12 cellular contexts compared by ENCODE assay signal in genomic region chr20:33679758-33680485, GRCh38. TPM values are rescaled to one million over a fixed set of nuclear protein-coding genes. Genes with fewer than 3 reads are reported as not detected.
A peak's percentile ranks its signal among the peaks of the same experiment; 100 is the strongest.
DNase-seq lines count a peak whose midpoint lies in the region; ATAC-seq and TF ChIP-seq lines count a peak whose summit lies in the region.
"Had no signal": no experiment of that assay in that cellular context is flagged by ENCODE, and none has a peak within 500 bp of the region (broad histone marks: within the 10 kb centered on the region; RNA-seq: fewer than 3 reads in every experiment).

No MANE protein-coding gene starts in this region.

- H3K4me1 ChIP-seq in HCT116 (ENCODE audit: control insufficient read depth in 1 of 2, insufficient read depth in 2 of 2, low read length in 2 of 2) = peaks cover 11 to 18% of the 10 kb centered on the region in 2 experiments
- peaks cover 14 to 41% (median 15%) of the 10 kb centered on the region in 3 donors for H3K4me1 ChIP-seq in esophagus squamous epithelium
- H3K4me1 ChIP-seq: pancreas had no signal

- TF ChIP-seq CTCF in HCT116 (IDR thresholded peaks at IDR 0.05 in 2 of 3, conservative IDR thresholded peaks at IDR 0.05 in 1 of 3; ENCODE audit: borderline replicate concordance in 1 of 3, insufficient read depth in 1 of 3, low read depth in 2 of 3, low read length in 2 of 3) (no peak), activated B cell treated with CpG ODN at 0.5 μM for 24 hours (IDR thresholded peaks at IDR 0.05) (no peak), neural crest cell (conservative IDR thresholded peaks at IDR 0.05) (no peak), brain microvascular endothelial cell (IDR thresholded peaks at IDR 0.05; ENCODE audit: low read depth, low read length, missing control alignments) (no peak), Calu3 (IDR thresholded peaks at IDR 0.05; ENCODE audit: unreplicated experiment) (no peak), esophagus squamous epithelium (IDR thresholded peaks at IDR 0.05) (no peak), HFFc6 (IDR thresholded peaks at IDR 0.05) (no peak)

- ATAC-seq in GM18861 (IDR thresholded peaks at IDR 0.05; ENCODE audit: unreplicated experiment) (peak; percentile 59), HCT116 (no peak), activated B cell treated with CpG ODN at 0.5 μM for 24 hours (ENCODE audit: low read depth) (peak; percentile 86)
- ATAC-seq: pancreas had no signal

- no peaks in the 10 kb centered on the region for H3K27me3 ChIP-seq in HCT116 (ENCODE audit: insufficient read depth, low read length)
- no peaks in the 10 kb centered on the region for H3K27me3 ChIP-seq in brain microvascular endothelial cell (replicated peaks)
- H3K27me3 ChIP-seq in esophagus squamous epithelium = no peaks in the 10 kb centered on the region
- H3K27me3 ChIP-seq: pancreas, stomach had no signal

- WGBS in esophagus squamous epithelium, 2 donors = 60 to 90% methylated on average over 1 to 3 of the region's 20 CpGs

- H3K4me3 Mint-ChIP-seq in activated B cell treated with CpG ODN at 0.5 μM for 24 hours (no peak overlapping the region), neural crest cell (peak overlapping the region; percentile 20), Calu3 (ENCODE audit: low read depth, unreplicated experiment) (no peak overlapping the region), HFFc6 (no peak overlapping the region)

- TF ChIP-seq RAD21 in HCT116 (IDR thresholded peaks at IDR 0.05; ENCODE audit: low read depth) = no peak

- no peak overlapping the region for H3K9ac ChIP-seq in HCT116 (ENCODE audit: low read length)

- H3K27ac ChIP-seq in HCT116 (ENCODE audit: low read depth, low read length) = peak overlapping the region; percentile 50; the same call in 1 of the 2 replicates
- H3K27ac ChIP-seq in brain microvascular endothelial cell = no peak overlapping the region
- H3K27ac ChIP-seq in esophagus squamous epithelium = no peak overlapping the region
- H3K27ac ChIP-seq: pancreas, PC-9, stomach had no signal

- H3K79me2 ChIP-seq in HCT116 (ENCODE audit: insufficient read depth, low read length) = peaks cover 25% of the 10 kb centered on the region

- no peak for TF ChIP-seq POLR2A in HCT116 (IDR thresholded peaks at IDR 0.05; ENCODE audit: borderline replicate concordance, extremely low read depth, insufficient read depth, insufficient read length)
- no peak for TF ChIP-seq POLR2A in esophagus squamous epithelium (IDR thresholded peaks at IDR 0.05)

- RAD21 ChIA-PET in HCT116 (lab: Charles Lee; ENCODE audit: low non-redundant PET in 1 of 2, low total read pairs in 2 of 2, uncharacterized antibody in 2 of 2, unreplicated experiment in 2 of 2) = no interaction called here

- H3K27ac Mint-ChIP-seq in activated B cell treated with CpG ODN at 0.5 μM for 24 hours (peak overlapping the region; percentile 35), neural crest cell (ENCODE audit: unreplicated experiment) (no peak overlapping the region), Calu3 (ENCODE audit: unreplicated experiment) (no peak overlapping the region), HFFc6 (no peak overlapping the region)

- H3K4me2 ChIP-seq in HCT116 (ENCODE audit: low read length) = no peak overlapping the region
- H3K4me2 ChIP-seq: PC-9 had no signal

- no peaks in the 10 kb centered on the region for H3K27me3 Mint-ChIP-seq in activated B cell treated with CpG ODN at 0.5 μM for 24 hours
- peaks cover 3% of the 10 kb centered on the region for H3K27me3 Mint-ChIP-seq in neural crest cell (ENCODE audit: low read depth)
- H3K27me3 Mint-ChIP-seq in Calu3 (ENCODE audit: unreplicated experiment) = no peaks in the 10 kb centered on the region
- H3K27me3 Mint-ChIP-seq in HFFc6 (ENCODE audit: insufficient read depth) = peaks cover 5% of the 10 kb centered on the region

- H3K36me3 Mint-ChIP-seq in activated B cell treated with CpG ODN at 0.5 μM for 24 hours (ENCODE audit: low read depth) (no peaks in the 10 kb centered on the region), neural crest cell (ENCODE audit: low read depth) (peaks cover 7% of the 10 kb centered on the region), Calu3 (ENCODE audit: insufficient read depth, unreplicated experiment) (peaks cover 52% of the 10 kb centered on the region), HFFc6 (ENCODE audit: low read depth) (no peaks in the 10 kb centered on the region)

- H3K9me3 Mint-ChIP-seq in activated B cell treated with CpG ODN at 0.5 μM for 24 hours (no peaks in the 10 kb centered on the region), neural crest cell (no peaks in the 10 kb centered on the region), Calu3 (ENCODE audit: low read depth, unreplicated experiment) (no peaks in the 10 kb centered on the region), HFFc6 (no peaks in the 10 kb centered on the region)

- H2AFZ ChIP-seq in HCT116 (ENCODE audit: low read depth, low read length, poor library complexity, severe bottlenecking) = no peak overlapping the region
- H2AFZ ChIP-seq: PC-9 had no signal

- no peaks in the 10 kb centered on the region for H3K9me3 ChIP-seq in HCT116 (ENCODE audit: control insufficient read depth in 1 of 2, insufficient read depth in 1 of 2, low read depth in 1 of 2, low read length in 2 of 2)
- no peaks in the 10 kb centered on the region for H3K9me3 ChIP-seq in esophagus squamous epithelium
- H3K9me3 ChIP-seq: pancreas, stomach had no signal

- BruUV-seq in HCT116 (replicated peaks; lab: Mats Ljungman, UMichigan) (no TSS peak), Calu3 (replicated peaks; lab: Mats Ljungman, UMichigan) (no TSS peak)

- CTCF ChIA-PET in HCT116 (lab: Charles Lee) = interaction anchor here (1.1 kb wide), 1 partner anchor 11 kb away, joined by 3 read pairs; no protein-coding TSS in a partner anchor
- CTCF ChIA-PET in activated B cell treated with CpG ODN at 0.5 μM for 24 hours (lab: Charles Lee) = interaction anchor here (2.7 kb wide), 1 partner anchor 12 kb away, joined by 23 read pairs; no protein-coding TSS in a partner anchor
- CTCF ChIA-PET in Calu3 (lab: Charles Lee) = interaction anchor here (0.9 to 1.1 kb wide), 2 partner anchors 12 to 235 kb away, joined by 3 to 4 read pairs; no protein-coding TSS in a partner anchor

- intact Hi-C loops in HCT116 (cut with micrococcal nuclease) = no loop called here
- intact Hi-C loops in activated B cell treated with CpG ODN at 0.5 μM for 24 hours (cut with micrococcal nuclease) = no loop called here
- intact Hi-C loops in Calu3 (cut with micrococcal nuclease; ENCODE audit: unreplicated experiment) = no loop called here
- intact Hi-C loops in esophagus squamous epithelium (cut with DNase I) = no loop called here

- POLR2A ChIA-PET in HCT116 (lab: Charles Lee) = no interaction called here
- POLR2A ChIA-PET in activated B cell treated with CpG ODN at 0.5 μM for 24 hours (lab: Charles Lee) = interaction anchor here (0.8 to 1.9 kb wide), 4 partner anchors 12 to 99 kb away, joined by 3 to 18 read pairs (median 3); partner anchors contain the start of genes ACTL10 and PXMP4

- H3K36me3 ChIP-seq in HCT116 (ENCODE audit: control insufficient read depth in 1 of 2, insufficient read depth in 2 of 2, low read length in 2 of 2) (peaks cover 0 to 5% of the 10 kb centered on the region in 2 experiments; a peak in 2 of 4 replicates), brain microvascular endothelial cell (replicated peaks) (no peaks in the 10 kb centered on the region), esophagus squamous epithelium (no peaks in the 10 kb centered on the region)
- H3K36me3 ChIP-seq: pancreas had no signal

- no peaks in the 10 kb centered on the region for H4K20me1 ChIP-seq in HCT116 (ENCODE audit: insufficient read depth)

- in situ Hi-C loops in brain microvascular endothelial cell (cut with HindIII; ENCODE audit: low pct_ligation_motif_present, low sequenced_read_pairs) = no loop called here

- DNase-seq in HCT116 (ENCODE audit: low read depth, low spot score) = no peak
- DNase-seq in activated B cell treated with CpG ODN at 0.5 μM for 24 hours = no peak
- no peak for DNase-seq in neural crest cell (ENCODE audit: low read depth, low spot score)
- DNase-seq in brain microvascular endothelial cell = no peak
- DNase-seq in Calu3 = no peak
- DNase-seq in esophagus squamous epithelium (lab: John Stamatoyannopoulos, UW) = no peak
- DNase-seq in HFFc6 = no peak
- DNase-seq: stomach had no signal

- H3K4me3 ChIP-seq in HCT116 (replicated peaks in 1 of 2; ENCODE audit: low read depth in 1 of 2, low read length in 2 of 2) = no peak overlapping the region
- H3K4me3 ChIP-seq in brain microvascular endothelial cell (ENCODE audit: low read depth, low read length) = no peak overlapping the region
- no peak overlapping the region for H3K4me3 ChIP-seq in esophagus squamous epithelium
- H3K4me3 ChIP-seq: pancreas, PC-9, stomach had no signal

- H3K9me2 ChIP-seq in HCT116 (ENCODE audit: insufficient read depth) = no peaks in the 10 kb centered on the region

- H3K4me1 Mint-ChIP-seq in activated B cell treated with CpG ODN at 0.5 μM for 24 hours (peaks cover 43% of the 10 kb centered on the region), neural crest cell (peaks cover 51% of the 10 kb centered on the region), Calu3 (ENCODE audit: low read depth, unreplicated experiment) (peaks cover 27% of the 10 kb centered on the region), HFFc6 (ENCODE audit: low read depth) (peaks cover 47% of the 10 kb centered on the region)

RNA-seq across cellular contexts. Expression of gene NECAB3, which starts 5.7 kb away (rescaled TPM):
- total RNA-seq in HCT116 (2021; ENCODE audit: unreplicated experiment) (48.1 TPM), activated B cell treated with CpG ODN at 0.5 μM for 24 hours (7.5 and 8.4 TPM in 2 replicates), neural crest cell (56.0 and 63.3 TPM in 2 replicates), Calu3 (2022) (65.5 and 80.8 TPM in 2 replicates), esophagus squamous epithelium (10 to 100 TPM; 12.6 to 25.9 (median 19.1) TPM)
- 27.2 and 28.1 TPM in 2 replicates for polyA plus RNA-seq in HCT116 (2012)
- total RNA-seq in HFFc6 (2021; fragmentation: NEBNext Ultra II Directional; extraction: Animal tissue kit (Norgen Biotek cat#: 25700)) = 10 to 100 TPM; 24.9 to 30.0 (median 27.0) TPM

RNA-seq across cellular contexts. Expression of gene E2F1, which starts 6.3 kb away (rescaled TPM):
- total RNA-seq in HCT116 (2021; ENCODE audit: unreplicated experiment) (30.9 TPM), activated B cell treated with CpG ODN at 0.5 μM for 24 hours (6.7 and 8.9 TPM in 2 replicates), neural crest cell (84.8 and 94.9 TPM in 2 replicates), Calu3 (2022) (56.9 and 62.3 TPM in 2 replicates), esophagus squamous epithelium (1 to 10 TPM; 2.1 to 4.8 (median 3.1) TPM)
- 13.9 and 17.0 TPM in 2 replicates for polyA plus RNA-seq in HCT116 (2012)
- total RNA-seq in HFFc6 (2021; fragmentation: NEBNext Ultra II Directional; extraction: Animal tissue kit (Norgen Biotek cat#: 25700)) = 10 to 100 TPM; 11.3 to 21.7 (median 20.2) TPM

RNA-seq across cellular contexts. Expression of gene ACTL10, which starts 13.2 kb away (rescaled TPM):
- total RNA-seq in HCT116 (2021; ENCODE audit: unreplicated experiment) = 0.22 TPM
- 0.06 and 0.07 TPM in 2 replicates for polyA plus RNA-seq in HCT116 (2012)
- total RNA-seq in activated B cell treated with CpG ODN at 0.5 μM for 24 hours = 2.8 and 3.9 TPM in 2 replicates
- 0.75 TPM in 2 replicates for total RNA-seq in neural crest cell
- 5.4 and 7.3 TPM in 2 replicates for total RNA-seq in Calu3 (2022)
- total RNA-seq in esophagus squamous epithelium = 1 to 10 TPM; 1.8 to 4.4 (median 3.5) TPM
- 1 to 10 TPM; 1.6 to 2.3 (median 1.8) TPM for total RNA-seq in HFFc6 (2021; fragmentation: NEBNext Ultra II Directional; extraction: Animal tissue kit (Norgen Biotek cat#: 25700))

RNA-seq across cellular contexts. Expression of gene C20orf144, which starts 17.8 kb away (rescaled TPM):
- total RNA-seq in HCT116 (2021; ENCODE audit: unreplicated experiment) (0.37 TPM), activated B cell treated with CpG ODN at 0.5 μM for 24 hours (0.20 and 0.27 TPM in 2 replicates), neural crest cell (0.44 and 0.82 TPM in 2 replicates), Calu3 (2022) (0.45 and 0.76 TPM in 2 replicates), esophagus squamous epithelium (not detected)
- polyA plus RNA-seq in HCT116 (2012) = 0.15 and 0.20 TPM in 2 replicates
- total RNA-seq in HFFc6 (2021; fragmentation: NEBNext Ultra II Directional; extraction: Animal tissue kit (Norgen Biotek cat#: 25700)) = under 1 TPM in 5 of 6 experiments, not detected in 1; 0.10 to 0.31 (median 0.23) TPM
- total RNA-seq: glomerular endothelial cell, stomach had no signal

RNA-seq across cellular contexts. Expression of gene PXMP4, which starts 40.2 kb away (rescaled TPM):
- total RNA-seq in HCT116 (2021; ENCODE audit: unreplicated experiment) (9.6 TPM), activated B cell treated with CpG ODN at 0.5 μM for 24 hours (6.8 and 7.7 TPM in 2 replicates), neural crest cell (5.2 and 5.6 TPM in 2 replicates), Calu3 (2022) (18.7 and 20.3 TPM in 2 replicates), esophagus squamous epithelium (10 to 100 TPM in 2 of 4 donors, 1 to 10 TPM in 2; 3.4 to 11.7 (median 7.6) TPM)
- 7.8 and 10.9 TPM in 2 replicates for polyA plus RNA-seq in HCT116 (2012)
- total RNA-seq in HFFc6 (2021; fragmentation: NEBNext Ultra II Directional; extraction: Animal tissue kit (Norgen Biotek cat#: 25700)) = 10 to 100 TPM in 4 of 6 experiments, 1 to 10 TPM in 2; 8.3 to 14.4 (median 11.4) TPM
